Comparison of ENCODE assay signal across 1 cellular context in genomic region chr4:2396781-2397368, GRCh38.
TF ChIP-seq lines count a peak whose summit lies in the region.

No MANE protein-coding gene starts in this region.

TF ChIP-seq in K562, 482 proteins besides CTCF, POLR2A, EP300 and RAD21:
- TF ChIP-seq, protein P1, sequence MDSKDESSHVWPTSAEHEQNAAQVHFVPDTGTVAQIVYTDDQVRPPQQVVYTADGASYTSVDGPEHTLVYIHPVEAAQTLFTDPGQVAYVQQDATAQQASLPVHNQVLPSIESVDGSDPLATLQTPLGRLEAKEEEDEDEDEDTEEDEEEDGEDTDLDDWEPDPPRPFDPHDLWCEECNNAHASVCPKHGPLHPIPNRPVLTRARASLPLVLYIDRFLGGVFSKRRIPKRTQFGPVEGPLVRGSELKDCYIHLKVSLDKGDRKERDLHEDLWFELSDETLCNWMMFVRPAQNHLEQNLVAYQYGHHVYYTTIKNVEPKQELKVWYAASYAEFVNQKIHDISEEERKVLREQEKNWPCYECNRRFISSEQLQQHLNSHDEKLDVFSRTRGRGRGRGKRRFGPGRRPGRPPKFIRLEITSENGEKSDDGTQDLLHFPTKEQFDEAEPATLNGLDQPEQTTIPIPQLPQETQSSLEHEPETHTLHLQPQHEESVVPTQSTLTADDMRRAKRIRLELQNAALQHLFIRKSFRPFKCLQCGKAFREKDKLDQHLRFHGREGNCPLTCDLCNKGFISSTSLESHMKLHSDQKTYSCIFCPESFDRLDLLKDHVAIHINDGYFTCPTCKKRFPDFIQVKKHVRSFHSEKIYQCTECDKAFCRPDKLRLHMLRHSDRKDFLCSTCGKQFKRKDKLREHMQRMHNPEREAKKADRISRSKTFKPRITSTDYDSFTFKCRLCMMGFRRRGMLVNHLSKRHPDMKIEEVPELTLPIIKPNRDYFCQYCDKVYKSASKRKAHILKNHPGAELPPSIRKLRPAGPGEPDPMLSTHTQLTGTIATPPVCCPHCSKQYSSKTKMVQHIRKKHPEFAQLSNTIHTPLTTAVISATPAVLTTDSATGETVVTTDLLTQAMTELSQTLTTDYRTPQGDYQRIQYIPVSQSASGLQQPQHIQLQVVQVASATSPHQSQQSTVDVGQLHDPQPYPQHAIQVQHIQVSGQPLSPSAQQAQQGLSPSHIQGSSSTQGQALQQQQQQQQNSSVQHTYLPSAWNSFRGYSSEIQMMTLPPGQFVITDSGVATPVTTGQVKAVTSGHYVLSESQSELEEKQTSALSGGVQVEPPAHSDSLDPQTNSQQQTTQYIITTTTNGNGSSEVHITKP (IDR thresholded peaks at IDR 0.05; ENCODE audit: partially characterized antibody) = peak; percentile 22
- no peak for TF ChIP-seq TOE1 (IDR thresholded peaks at IDR 0.05; ENCODE audit: borderline replicate concordance)
- TF ChIP-seq TOE1 (CRISPR knock-in tag; IDR thresholded peaks at IDR 0.05; ENCODE audit: borderline replicate concordance, low read depth) = no peak
TF ChIP-seq in K562: peak in this region for 1.
